ENCODE assay signal across 19 cellular contexts in genomic region chr3:121739902-121740301, GRCh38. TPM values are rescaled to one million over a fixed set of nuclear protein-coding genes. Genes with fewer than 3 reads are reported as not detected.
A peak's percentile ranks its signal among the peaks of the same experiment; 100 is the strongest.
DNase-seq lines count a peak whose midpoint lies in the region; ATAC-seq, FAIRE-seq and TF ChIP-seq lines count a peak whose summit lies in the region.
"Had no signal": no experiment of that assay in that cellular context is flagged by ENCODE, and none has a peak within 500 bp of the region (broad histone marks: within the 10 kb centered on the region; RNA-seq: fewer than 3 reads in every experiment).

No MANE protein-coding gene starts in this region.

- peaks cover 2% of the 10 kb centered on the region for H3K79me2 ChIP-seq in trophoblast cell (ENCODE audit: control insufficient read depth, insufficient read depth, low read length, poor library complexity)

- H3K4me3 ChIP-seq in Jurkat, Clone E6-1 (ENCODE audit: low read length): no peak overlapping the region
- no peak overlapping the region for H3K4me3 ChIP-seq in trophoblast cell (ENCODE audit: low read depth, low read length)
- H3K4me3 ChIP-seq in CD8-positive, alpha-beta T cell (ENCODE audit: low read depth, low read length): no peak overlapping the region
- H3K4me3 ChIP-seq: BLaER1, GM23248 had no signal

- H3K4me2 ChIP-seq in trophoblast cell (ENCODE audit: low read length): no peak overlapping the region
- H3K4me2 ChIP-seq: BLaER1 had no signal

- no peaks in the 10 kb centered on the region for H3K9me3 ChIP-seq in T-helper 17 cell (ENCODE audit: control insufficient read depth, low read length, poor library complexity, severe bottlenecking)
- H3K9me3 ChIP-seq in trophoblast cell (ENCODE audit: insufficient read depth, low read depth, low read length): no peaks in the 10 kb centered on the region
- H3K9me3 ChIP-seq in CD8-positive, alpha-beta T cell (ENCODE audit: low read length): no peaks in the 10 kb centered on the region

- TF ChIP-seq CTCF in CD8-positive, alpha-beta T cell (IDR thresholded peaks at IDR 0.05): no peak

- H3K4me1 ChIP-seq in trophoblast cell (ENCODE audit: control insufficient read depth in 1 of 2, insufficient read depth in 2 of 2, low read length in 2 of 2): no peaks in the 10 kb centered on the region
- no peaks in the 10 kb centered on the region for H3K4me1 ChIP-seq in CD8-positive, alpha-beta T cell (ENCODE audit: insufficient read depth, low read length)

- H3K4me1 Mint-ChIP-seq in activated CD4-positive, alpha-beta memory T cell treated with anti-CD3 and anti-CD28 coated beads for 36 hours (ENCODE audit: low read depth): peaks cover 37% of the 10 kb centered on the region
- peaks cover 30% of the 10 kb centered on the region for H3K4me1 Mint-ChIP-seq in activated CD4-positive, alpha-beta memory T cell treated with anti-CD3 and anti-CD28 coated beads, Interleukin-2, amount 10 ng/mL, durations not matched to agents 7 days and 5 days
- peaks cover 29% of the 10 kb centered on the region for H3K4me1 Mint-ChIP-seq in T-helper 17 cell
- H3K4me1 Mint-ChIP-seq in CD8-positive, alpha-beta T cell (ENCODE audit: low read depth): peaks cover 51% of the 10 kb centered on the region

- H3K27me3 Mint-ChIP-seq in activated CD4-positive, alpha-beta memory T cell treated with anti-CD3 and anti-CD28 coated beads for 36 hours: no peaks in the 10 kb centered on the region
- no peaks in the 10 kb centered on the region for H3K27me3 Mint-ChIP-seq in activated CD4-positive, alpha-beta memory T cell treated with anti-CD3 and anti-CD28 coated beads, Interleukin-2, amount 10 ng/mL, durations not matched to agents 7 days and 5 days
- no peaks in the 10 kb centered on the region for H3K27me3 Mint-ChIP-seq in T-helper 17 cell
- no peaks in the 10 kb centered on the region for H3K27me3 Mint-ChIP-seq in CD8-positive, alpha-beta T cell (ENCODE audit: low read depth)
- H3K27me3 Mint-ChIP-seq: IgD-negative memory B cell had no signal

- peak overlapping the region; percentile 12 for H3K4ac ChIP-seq in trophoblast cell (ENCODE audit: low read depth, low read length)

- H3K36me3 ChIP-seq in trophoblast cell (ENCODE audit: control insufficient read depth in 1 of 2, insufficient read depth in 2 of 2, low read length in 2 of 2): peaks cover 0 to 2% of the 10 kb centered on the region in 2 experiments
- no peaks in the 10 kb centered on the region for H3K36me3 ChIP-seq in CD8-positive, alpha-beta T cell (ENCODE audit: insufficient read depth, low read length)

- peak; percentile 13 for DNase-seq in activated CD4-positive, alpha-beta memory T cell treated with anti-CD3 and anti-CD28 coated beads for 36 hours
- DNase-seq in activated CD4-positive, alpha-beta memory T cell treated with anti-CD3 and anti-CD28 coated beads, Interleukin-2, amount 10 ng/mL, durations not matched to agents 7 days and 5 days: no peak
- DNase-seq in Jurkat, Clone E6-1 (ENCODE audit: low read depth, low spot score): peak; percentile 35
- DNase-seq in T-helper 17 cell: no peak
- DNase-seq in trophoblast cell: no peak
- no peak for DNase-seq in GM12891 (ENCODE audit: insufficient read length, low spot score)
- DNase-seq in CD8-positive, alpha-beta T cell: no peak
- DNase-seq: CD8-positive, alpha-beta memory T cell; GDM1; GM23248; HCEC 1CT; NCI-H1092 treated with DMSO at 0.1 percent for 48 hours; NCI-H1694; NCI-H524; SHP77 had no signal

- TF ChIP-seq POLR2A in GM12891 (IDR thresholded peaks at IDR 0.05; ENCODE audit: low read depth, low read length): no peak

- no peaks in the 10 kb centered on the region for H3K27me3 ChIP-seq in trophoblast cell (ENCODE audit: insufficient read depth, low read length)
- H3K27me3 ChIP-seq in CD8-positive, alpha-beta T cell (ENCODE audit: insufficient read depth, low read length): no peaks in the 10 kb centered on the region
- H3K27me3 ChIP-seq: BLaER1 had no signal

- H2AFZ ChIP-seq in trophoblast cell (ENCODE audit: insufficient read depth, low read length, poor library complexity): no peak overlapping the region
- H2AFZ ChIP-seq: GM23248 had no signal

- no peak overlapping the region for H2AK5ac ChIP-seq in trophoblast cell (ENCODE audit: low read length)

- no peak overlapping the region for H3K14ac ChIP-seq in trophoblast cell (ENCODE audit: low read length)

- no peak overlapping the region for H2BK120ac ChIP-seq in trophoblast cell (ENCODE audit: insufficient read depth, low read length, poor library complexity)

- H3K23ac ChIP-seq in trophoblast cell (ENCODE audit: low read length): no peak overlapping the region

- no peak overlapping the region for H3K27ac Mint-ChIP-seq in activated CD4-positive, alpha-beta memory T cell treated with anti-CD3 and anti-CD28 coated beads for 36 hours
- H3K27ac Mint-ChIP-seq in activated CD4-positive, alpha-beta memory T cell treated with anti-CD3 and anti-CD28 coated beads, Interleukin-2, amount 10 ng/mL, durations not matched to agents 7 days and 5 days: no peak overlapping the region
- H3K27ac Mint-ChIP-seq in T-helper 17 cell: peak overlapping the region; percentile 56
- H3K27ac Mint-ChIP-seq in CD8-positive, alpha-beta T cell: no peak overlapping the region

- CTCF ChIA-PET in activated CD4-positive, alpha-beta memory T cell treated with anti-CD3 and anti-CD28 coated beads for 36 hours (lab: Charles Lee): no interaction called here
- CTCF ChIA-PET in activated CD4-positive, alpha-beta memory T cell treated with anti-CD3 and anti-CD28 coated beads, Interleukin-2, amount 10 ng/mL, durations not matched to agents 7 days and 5 days (lab: Charles Lee): no interaction called here
- CTCF ChIA-PET in CD8-positive, alpha-beta T cell (lab: Charles Lee): no interaction called here

- no peaks in the 10 kb centered on the region for H3K79me1 ChIP-seq in trophoblast cell (ENCODE audit: low read length)

- peak; percentile 37 for ATAC-seq in T-helper 17 cell
- ATAC-seq in CD8-positive, alpha-beta T cell: no peak

- H2BK12ac ChIP-seq in trophoblast cell (ENCODE audit: low read length): no peak overlapping the region

- POLR2A ChIA-PET in activated CD4-positive, alpha-beta memory T cell treated with anti-CD3 and anti-CD28 coated beads for 36 hours (lab: Charles Lee): no interaction called here
- POLR2A ChIA-PET in activated CD4-positive, alpha-beta memory T cell treated with anti-CD3 and anti-CD28 coated beads, Interleukin-2, amount 10 ng/mL, durations not matched to agents 7 days and 5 days (lab: Charles Lee): no interaction called here
- POLR2A ChIA-PET in CD8-positive, alpha-beta T cell (lab: Charles Lee): interaction anchor here (0.6 kb wide), 1 partner anchor 56 kb away, joined by 3 read pairs; no protein-coding TSS in a partner anchor

- H4K12ac ChIP-seq in trophoblast cell (ENCODE audit: low read depth, low read length): no peak overlapping the region

- no peak overlapping the region for H3K18ac ChIP-seq in trophoblast cell (ENCODE audit: low read length)

- H3K36me3 Mint-ChIP-seq in activated CD4-positive, alpha-beta memory T cell treated with anti-CD3 and anti-CD28 coated beads for 36 hours: peaks cover 16% of the 10 kb centered on the region
- H3K36me3 Mint-ChIP-seq in activated CD4-positive, alpha-beta memory T cell treated with anti-CD3 and anti-CD28 coated beads, Interleukin-2, amount 10 ng/mL, durations not matched to agents 7 days and 5 days (ENCODE audit: low read depth): peaks cover 33% of the 10 kb centered on the region
- peaks cover 5% of the 10 kb centered on the region for H3K36me3 Mint-ChIP-seq in T-helper 17 cell (ENCODE audit: low read depth)
- peaks cover 29% of the 10 kb centered on the region for H3K36me3 Mint-ChIP-seq in CD8-positive, alpha-beta T cell

- H4K91ac ChIP-seq in trophoblast cell (ENCODE audit: low read depth, low read length): no peak overlapping the region

- no peak overlapping the region for H2BK5ac ChIP-seq in trophoblast cell (ENCODE audit: low read depth, low read length, poor library complexity)

- no peak for FAIRE-seq in GM12891 (lab: Jason Lieb, UNC)
- FAIRE-seq: HTR-8/SVneo had no signal

- intact Hi-C loops in activated CD4-positive, alpha-beta memory T cell treated with anti-CD3 and anti-CD28 coated beads for 36 hours (cut with micrococcal nuclease): loop anchor here (5.0 kb wide), 3 partner anchors 352 to 627 kb away; no protein-coding TSS in a partner anchor
- intact Hi-C loops in CD8-positive, alpha-beta T cell (cut with DNase I, micrococcal nuclease): loop anchor here (10.0 kb wide), 2 partner anchors 945 to 1055 kb away; partner anchors contain the start of genes HSPBAP1 (in 1 of the 2), PARP14 (in 1 of the 2) and SLC49A4 (in 1 of the 2)

- H3K27ac ChIP-seq in trophoblast cell (ENCODE audit: low read depth, low read length): no peak overlapping the region
- H3K27ac ChIP-seq in CD8-positive, alpha-beta T cell (ENCODE audit: low read depth, low read length): no peak overlapping the region
- H3K27ac ChIP-seq: BLaER1, GM23248, HL-60 had no signal

- peaks cover 15% of the 10 kb centered on the region for H3K9me3 Mint-ChIP-seq in activated CD4-positive, alpha-beta memory T cell treated with anti-CD3 and anti-CD28 coated beads for 36 hours
- peaks cover 2% of the 10 kb centered on the region for H3K9me3 Mint-ChIP-seq in activated CD4-positive, alpha-beta memory T cell treated with anti-CD3 and anti-CD28 coated beads, Interleukin-2, amount 10 ng/mL, durations not matched to agents 7 days and 5 days
- H3K9me3 Mint-ChIP-seq in CD8-positive, alpha-beta T cell: peaks cover 2% of the 10 kb centered on the region

- no peak overlapping the region for H3K4me3 Mint-ChIP-seq in activated CD4-positive, alpha-beta memory T cell treated with anti-CD3 and anti-CD28 coated beads for 36 hours
- H3K4me3 Mint-ChIP-seq in activated CD4-positive, alpha-beta memory T cell treated with anti-CD3 and anti-CD28 coated beads, Interleukin-2, amount 10 ng/mL, durations not matched to agents 7 days and 5 days: no peak overlapping the region
- H3K4me3 Mint-ChIP-seq in T-helper 17 cell: no peak overlapping the region
- H3K4me3 Mint-ChIP-seq in CD8-positive, alpha-beta T cell: no peak overlapping the region
- H3K4me3 Mint-ChIP-seq: CD8-positive, alpha-beta memory T cell; IgD-negative memory B cell had no signal

- no peak overlapping the region for H4K8ac ChIP-seq in trophoblast cell (ENCODE audit: low read depth, low read length)

- no peak overlapping the region for H3K9ac ChIP-seq in trophoblast cell (ENCODE audit: low read length)
- H3K9ac ChIP-seq: BLaER1, GM23248 had no signal

TF ChIP-seq in GM12891, 5 proteins besides CTCF, POLR2A, EP300 and RAD21 (continues in another document):
- TF ChIP-seq POU2F2 (IDR thresholded peaks at IDR 0.05; ENCODE audit: low read depth, low read length): no peak
- TF ChIP-seq SPI1 (IDR thresholded peaks at IDR 0.05; ENCODE audit: low read depth, low read length): no peak
- TF ChIP-seq TAF1 (IDR thresholded peaks at IDR 0.05; ENCODE audit: low read depth, low read length): no peak

RNA-seq across cellular contexts. Expression of gene GOLGB1, which starts 9.6 kb away (rescaled TPM):
- 10 to 100 TPM; 22.7 to 26.0 TPM for total RNA-seq in activated CD4-positive, alpha-beta memory T cell treated with anti-CD3 and anti-CD28 coated beads for 36 hours
- total RNA-seq in activated CD4-positive, alpha-beta memory T cell treated with anti-CD3 and anti-CD28 coated beads, Interleukin-2, amount 10 ng/mL, durations not matched to agents 7 days and 5 days: 10 to 100 TPM; 33.6 to 37.8 TPM
- 11.3 TPM for polyA plus RNA-seq in Jurkat, Clone E6-1 (2012; ENCODE audit: insufficient read depth, insufficient read length)
- total RNA-seq in T-helper 17 cell: 10 to 100 TPM; 56.1 to 66.9 TPM
- 31.7 and 33.9 TPM in 2 replicates for polyA plus RNA-seq in trophoblast cell (2013)
- polyA plus RNA-seq in GM12891 (2012; ENCODE audit: low read depth, missing spikeins): 15.6 TPM
- 10 to 100 TPM; 47.4 to 53.9 TPM for total RNA-seq in CD8-positive, alpha-beta T cell

Comparison
In these comparisons a context has a peak if more than half of its experiments do, and no peak if none do; other contexts are left out.
1. DNase-seq: peak in activated CD4-positive, alpha-beta memory T cell treated with anti-CD3 and anti-CD28 coated beads for 36 hours (single experiment) and Jurkat, Clone E6-1 (single experiment); none in activated CD4-positive, alpha-beta memory T cell treated with anti-CD3 and anti-CD28 coated beads, Interleukin-2, amount 10 ng/mL, durations not matched to agents 7 days and 5 days (single experiment), T-helper 17 cell (0 of 3), trophoblast cell (0 of 2), GM12891 (single experiment) and CD8-positive, alpha-beta T cell (0 of 7).